In genomic region chr15:101114146-101114545, GRCh38 we compare ENCODE assay signal across 28 cellular contexts.
"Had no signal": no experiment of that assay in that cellular context is flagged by ENCODE, and none has a peak within 500 bp of the region (broad histone marks: within the 10 kb centered on the region; RNA-seq: fewer than 3 reads in every experiment).

No MANE protein-coding gene starts in this region.

- H3K9me3 ChIP-seq: body of pancreas, esophagus muscularis mucosa, left ventricle myocardium inferior, prostate gland, thoracic aorta, vagina had no signal

- H3K9me3 Mint-ChIP-seq: activated naive CD4-positive, alpha-beta T cell treated with anti-CD3 and anti-CD28 coated beads, Interleukin-2, amount 10 ng/mL, durations not matched to agents 7 days and 5 days; immature natural killer cell; neural progenitor cell; type B pancreatic cell; WTC11 had no signal

- H3K9ac ChIP-seq: neural progenitor cell had no signal

- H3K36me3 ChIP-seq: esophagus muscularis mucosa, left ventricle myocardium inferior, neural progenitor cell, prostate gland, thoracic aorta, vagina had no signal

- H3K27ac ChIP-seq: body of pancreas, esophagus muscularis mucosa, left ventricle myocardium inferior, neural progenitor cell, prostate gland, thoracic aorta had no signal

- H3K36me3 Mint-ChIP-seq: activated naive CD4-positive, alpha-beta T cell treated with anti-CD3 and anti-CD28 coated beads, Interleukin-2, amount 10 ng/mL, durations not matched to agents 7 days and 5 days; immature natural killer cell; neural progenitor cell; type B pancreatic cell; WTC11 had no signal

- H2AFZ ChIP-seq: hepatocyte, neural progenitor cell had no signal

- H3K4me3 ChIP-seq: body of pancreas, esophagus muscularis mucosa, hepatocyte, left ventricle myocardium inferior, neural progenitor cell, prostate gland, thoracic aorta, vagina had no signal

- H3K4me3 Mint-ChIP-seq: activated naive CD4-positive, alpha-beta T cell treated with anti-CD3 and anti-CD28 coated beads, Interleukin-2, amount 10 ng/mL, durations not matched to agents 7 days and 5 days; immature natural killer cell; neural progenitor cell; type B pancreatic cell; WTC11 had no signal

- DNase-seq: activated CD4-positive, alpha-beta T cell treated with anti-CD3 and anti-CD28 coated beads for 4 hours; activated CD4-positive, alpha-beta T cell treated with anti-CD3 and anti-CD28 coated beads, Interleukin-2, amount 50 U/mL, for 48 hours; activated effector memory CD4-positive, alpha-beta T cell treated with Interleukin-2 at 50 U/mL for 16 hours; activated naive CD4-positive, alpha-beta T cell treated with anti-CD3 and anti-CD28 coated beads, Interleukin-2, amount 10 ng/mL, durations not matched to agents 7 days and 5 days; activated T-cell treated with anti-CD3 and anti-CD28 coated beads, Interleukin-2, amount 50 U/mL, for 48 hours; anterior cingulate cortex; body of pancreas; caudate nucleus; dermis blood vessel endothelial cell; effector memory CD4-positive, alpha-beta T cell; glutamatergic neuron; immature natural killer cell; kidney glomerular epithelial cell; left ventricle myocardium inferior; mammary epithelial cell; midbrain; stimulated activated CD4-positive, alpha-beta T cell treated with anti-CD3 and anti-CD28 coated beads, Interleukin-4, amount 100 ng/mL, for 24 hours; stimulated activated naive CD4-positive, alpha-beta T cell treated with Interleukin-2 at 50 U/mL for 16 hours; T-helper 1 cell; T-helper 9 cell had no signal

- H3K4me2 ChIP-seq: hepatocyte, neural progenitor cell had no signal

- H3K27me3 ChIP-seq: body of pancreas, hepatocyte, neural progenitor cell, vagina had no signal

- ATAC-seq: body of pancreas, WTC11 had no signal

- H3K27ac Mint-ChIP-seq: activated naive CD4-positive, alpha-beta T cell treated with anti-CD3 and anti-CD28 coated beads, Interleukin-2, amount 10 ng/mL, durations not matched to agents 7 days and 5 days; immature natural killer cell; type B pancreatic cell; WTC11 had no signal

- H3K4me1 ChIP-seq: body of pancreas, neural progenitor cell, prostate gland had no signal
